8 cellular contexts compared by ENCODE assay signal in genomic region chr2:54457326-54458023, GRCh38. TPM values are rescaled to one million over a fixed set of nuclear protein-coding genes. Genes with fewer than 3 reads are reported as not detected.
DNase-seq lines count a peak whose midpoint lies in the region; ATAC-seq and TF ChIP-seq lines count a peak whose summit lies in the region.

No MANE protein-coding gene starts in this region.

- no peak for TF ChIP-seq POLR2A in stomach (IDR thresholded peaks at IDR 0.05)

- WGBS in stomach, 5 donors = 0 to 1% (median 1%) methylated on average over 31 to 34 of the region's 34 CpGs

- CTCF ChIA-PET in Panc1 (lab: Charles Lee) = interaction anchor here (0.6 to 0.9 kb wide), 2 partner anchors 239 to 350 kb away, joined by 3 read pairs; no protein-coding TSS in a partner anchor

- in situ Hi-C loops in HAP-1 (cut with MboI; ENCODE audit: low sequenced_read_pairs) (no loop called here), Panc1 (cut with HindIII; ENCODE audit: low pct_unique_long_range_greater_than_20kb, low sequenced_read_pairs) (no loop called here)

- ATAC-seq in Panc1 = peak; percentile 21
- ATAC-seq in GM18867 (IDR thresholded peaks at IDR 0.05; ENCODE audit: unreplicated experiment) = no peak

- H3K4me1 ChIP-seq in HAP-1 = peaks cover 22% of the 10 kb centered on the region
- H3K4me1 ChIP-seq in Panc1 (ENCODE audit: control insufficient read depth, insufficient read depth, low read length) = peaks cover 26% of the 10 kb centered on the region
- peaks cover 6 to 61% (median 43%) of the 10 kb centered on the region in 4 donors for H3K4me1 ChIP-seq in stomach

- peak overlapping the region; percentile 87 for H3K27ac ChIP-seq in Panc1 (ENCODE audit: low read length)
- H3K27ac ChIP-seq in caudate nucleus (ENCODE audit: low read depth, low read length) = peak overlapping the region; percentile 90
- H3K27ac ChIP-seq in stomach = peak overlapping the region; percentile 89 to 95 (median 94)

- TF ChIP-seq CTCF in AG10803 (conservative IDR thresholded peaks at IDR 0.05; ENCODE audit: low read length) (no peak), Panc1 (IDR thresholded peaks at IDR 0.05) (no peak), stomach (IDR thresholded peaks at IDR 0.05) (no peak)

- H3K4me3 ChIP-seq in AG10803 (ENCODE audit: low read length) (peak overlapping the region; percentile 79), HAP-1 (peak overlapping the region; percentile 56), Panc1 (ENCODE audit: low read depth in 2 of 2, low read length in 2 of 2) (peak overlapping the region; percentile 82 to 86), stomach (peak overlapping the region; percentile 87 to 99 (median 93))

- H3K36me3 ChIP-seq in HAP-1 (replicated peaks) = no peaks in the 10 kb centered on the region
- no peaks in the 10 kb centered on the region; the same call in 1 of the 2 replicates for H3K36me3 ChIP-seq in Panc1 (ENCODE audit: control insufficient read depth, insufficient read depth, low read length)
- H3K36me3 ChIP-seq in stomach = no peaks in the 10 kb centered on the region

- H3K27me3 ChIP-seq in HAP-1 (ENCODE audit: low read depth) (no peaks in the 10 kb centered on the region), Panc1 (ENCODE audit: control insufficient read depth, insufficient read depth, low read length) (no peaks in the 10 kb centered on the region), stomach (peaks cover 0 to 28% (median 18%) of the 10 kb centered on the region in 3 donors)

- intact Hi-C loops in Panc1 (cut with micrococcal nuclease; ENCODE audit: unreplicated experiment) = loop anchor here (10.0 kb wide), 1 partner anchor 97 kb away; no protein-coding TSS in a partner anchor
- intact Hi-C loops in stomach (cut with DNase I; ENCODE audit: low total_unique reads) = no loop called here

- no TSS peak for BruUV-seq in Panc1 (replicated peaks; lab: Mats Ljungman, UMichigan)

- H3K9me3 ChIP-seq in HAP-1 (no peaks in the 10 kb centered on the region), Panc1 (ENCODE audit: control insufficient read depth, insufficient read depth, low read depth, low read length) (no peaks in the 10 kb centered on the region), stomach (no peaks in the 10 kb centered on the region)

- TF ChIP-seq EP300 in stomach (IDR thresholded peaks at IDR 0.05) = no peak

- POLR2A ChIA-PET in Panc1 (lab: Charles Lee) = no interaction called here

- no peak for DNase-seq in AG10803 (ENCODE audit: low read depth)
- peak; percentile 34 to 76 for DNase-seq in HAP-1 (ENCODE audit: low spot score in 2 of 2)
- DNase-seq in Panc1 (ENCODE audit: low read depth, low spot score) = no peak
- DNase-seq in caudate nucleus (lab: John Stamatoyannopoulos, UW) = peak in 45 of 61 donors; percentile 16 to 81 (median 59)
- peak; percentile 46 for DNase-seq in kidney tubule cell (ENCODE audit: low spot score)
- peak; percentile 39 for DNase-seq in stomach
- DNase-seq in stimulated activated CD4-positive, alpha-beta T cell treated with anti-CD3 and anti-CD28 coated beads, Interleukin-4, amount 100 ng/mL, for 24 hours = no peak

RNA-seq across cellular contexts. Expression of gene SPTBN1, which starts 1.3 kb away (rescaled TPM):
- 169 TPM for total RNA-seq in Panc1 (2021; ENCODE audit: unreplicated experiment)
- polyA plus RNA-seq in Panc1 (2012; ENCODE audit: insufficient read length) = 69.5 TPM
- 100 to 1,000 TPM; 155 to 475 (median 267) TPM for total RNA-seq in stomach
- polyA plus RNA-seq in stomach = 10 to 100 TPM; 28.7 to 33.6 (median 29.6) TPM

Comparison
In these comparisons a context has a peak if more than half of its experiments do, and no peak if none do; other contexts are left out.
1. DNase-seq: peak in HAP-1 (2 of 2), caudate nucleus (45 of 61), kidney tubule cell (single experiment) and stomach (single experiment); none in AG10803 (single experiment), Panc1 (single experiment) and stimulated activated CD4-positive, alpha-beta T cell treated with anti-CD3 and anti-CD28 coated beads, Interleukin-4, amount 100 ng/mL, for 24 hours (single experiment).
2. Peak in every context shown above with its lines, with median percentiles within 50 percentile points of each other: H3K4me3 ChIP-seq and H3K27ac ChIP-seq.